20 cellular contexts compared by ENCODE assay signal in genomic region chr22:50020606-50021005, GRCh38. TPM values are rescaled to one million over a fixed set of nuclear protein-coding genes. Genes with fewer than 3 reads are reported as not detected.
DNase-seq lines count a peak whose midpoint lies in the region; ATAC-seq, FAIRE-seq and TF ChIP-seq lines count a peak whose summit lies in the region.
"Had no signal": no experiment of that assay in that cellular context is flagged by ENCODE, and none has a peak within 500 bp of the region (broad histone marks: within the 10 kb centered on the region; RNA-seq: fewer than 3 reads in every experiment).

No MANE protein-coding gene starts in this region.

- peak overlapping the region; percentile 52 for H4K8ac ChIP-seq in neuronal stem cell (ENCODE audit: low read depth, low read length)

- H3K27ac ChIP-seq in neuronal stem cell (replicated peaks; ENCODE audit: low read length) = no peak overlapping the region
- no peak overlapping the region for H3K27ac ChIP-seq in spleen
- no peak overlapping the region for H3K27ac ChIP-seq in pancreas
- H3K27ac ChIP-seq in left lung = no peak overlapping the region

- no peak overlapping the region for H3K14ac ChIP-seq in neuronal stem cell (ENCODE audit: low read length)

- no peak overlapping the region for H3K18ac ChIP-seq in neuronal stem cell (ENCODE audit: low read length)

- TF ChIP-seq CTCF in spleen (IDR thresholded peaks at IDR 0.05 in 8 of 11, conservative IDR thresholded peaks at IDR 0.05 in 3 of 11) (no peak), pancreas (IDR thresholded peaks at IDR 0.05) (no peak), left lung (IDR thresholded peaks at IDR 0.05) (no peak)

- H3K4ac ChIP-seq in neuronal stem cell (ENCODE audit: low read length) = no peak overlapping the region

- H3K36me3 ChIP-seq in neuronal stem cell (replicated peaks in 1 of 2; ENCODE audit: control insufficient read depth in 2 of 2, insufficient read depth in 2 of 2, low read length in 2 of 2) (no peaks in the 10 kb centered on the region), spleen (no peaks in the 10 kb centered on the region), pancreas (no peaks in the 10 kb centered on the region), left lung (no peaks in the 10 kb centered on the region)
- H3K36me3 ChIP-seq: BE2C had no signal

- intact Hi-C loops in spleen (cut with DNase I; ENCODE audit: low total_unique reads) = no loop called here
- intact Hi-C loops in pancreas (cut with DNase I) = no loop called here
- intact Hi-C loops in left lung (cut with DNase I) = no loop called here

- no peak overlapping the region for H3K4me2 ChIP-seq in neuronal stem cell (ENCODE audit: insufficient read depth, low read length, poor library complexity, severe bottlenecking)
- H3K4me2 ChIP-seq: GM23338 had no signal

- H3K27me3 ChIP-seq in neuronal stem cell (ENCODE audit: control insufficient read depth in 3 of 3, insufficient read depth in 3 of 3, low read depth in 1 of 3, low read length in 3 of 3) (peaks cover 2 to 46% (median 15%) of the 10 kb centered on the region in 3 experiments), spleen (replicated peaks in 1 of 7) (peaks cover 0 to 34% (median 15%) of the 10 kb centered on the region in 7 donors), pancreas (peaks cover 0 to 2% (median 0%) of the 10 kb centered on the region in 4 donors), left lung (peaks cover 22 to 42% of the 10 kb centered on the region in 2 donors)
- H3K27me3 ChIP-seq: BE2C had no signal

- peak overlapping the region; percentile 81 for H3K23ac ChIP-seq in neuronal stem cell (ENCODE audit: low read depth, low read length, poor library complexity)

- H2BK15ac ChIP-seq in neuronal stem cell (ENCODE audit: low read length) = no peak overlapping the region

- H2BK5ac ChIP-seq in neuronal stem cell (ENCODE audit: low read length) = no peak overlapping the region

- H3K4me3 ChIP-seq in neuronal stem cell (ENCODE audit: low read length in 2 of 2) = peak overlapping the region in 1 of 2 donors; percentile 53
- no peak overlapping the region for H3K4me3 ChIP-seq in spleen
- no peak overlapping the region for H3K4me3 ChIP-seq in pancreas
- no peak overlapping the region for H3K4me3 ChIP-seq in left lung
- H3K4me3 ChIP-seq: GM23338 had no signal

- H3K9ac ChIP-seq in neuronal stem cell (ENCODE audit: low read depth, low read length, poor library complexity) = no peak overlapping the region

- H4K91ac ChIP-seq in neuronal stem cell (ENCODE audit: low read depth, low read length, poor library complexity) = no peak overlapping the region

- DNase-seq in GM12891 (ENCODE audit: insufficient read length, low spot score) = no peak
- DNase-seq in HTR-8/SVneo (ENCODE audit: insufficient read length, low spot score) = no peak
- DNase-seq in neuronal stem cell (ENCODE audit: low spot score) = no peak
- peak; percentile 10 for DNase-seq in spleen
- DNase-seq in activated CD8-positive, alpha-beta memory T cell treated with anti-CD3 and anti-CD28 coated beads, Interleukin-2, amount 50 U/mL, for 4 hours = no peak
- DNase-seq in pancreas = no peak
- DNase-seq in left lung = no peak
- DNase-seq: ACHN; BE2C; C1 segment of cervical spinal cord; Caco-2; CD4-positive, alpha-beta T cell had no signal

- no peaks in the 10 kb centered on the region for H3K79me1 ChIP-seq in neuronal stem cell (ENCODE audit: low read depth, low read length)

- H3K9me3 ChIP-seq in neuronal stem cell (replicated peaks in 1 of 2; ENCODE audit: control insufficient read depth in 2 of 2, insufficient read depth in 1 of 2, low read depth in 1 of 2, low read length in 2 of 2) (peaks cover 0 to 11% of the 10 kb centered on the region in 2 donors), spleen (no peaks in the 10 kb centered on the region), pancreas (no peaks in the 10 kb centered on the region), left lung (no peaks in the 10 kb centered on the region)
- H3K9me3 ChIP-seq: BE2C, Caco-2 had no signal

- H2AK5ac ChIP-seq in neuronal stem cell (ENCODE audit: low read depth, low read length) = no peak overlapping the region

- ATAC-seq in pancreas (no peak), left lung (no peak)
- ATAC-seq: GM23338, HCT116 had no signal

- H2BK120ac ChIP-seq in neuronal stem cell (ENCODE audit: low read depth, low read length) = no peak overlapping the region

- no CpG with 5 or more reads among the region's 15 CpGs for WGBS in neuronal stem cell (ENCODE audit: extremely low coverage in 2 of 2, insufficient read length in 2 of 2, insufficient replicate concordance in 1 of 2), 2 donors
- 89 to 95% (median 92%) methylated on average over 15 of the region's 15 CpGs for WGBS in spleen, 5 donors
- WGBS in pancreas, 2 donors = 74 to 91% methylated on average over 15 of the region's 15 CpGs

- H3K4me1 ChIP-seq in neuronal stem cell (ENCODE audit: control insufficient read depth in 2 of 2, insufficient read depth in 1 of 2, low read depth in 1 of 2, low read length in 2 of 2) (no peaks in the 10 kb centered on the region), spleen (peaks cover 0 to 32% (median 19%) of the 10 kb centered on the region in 6 donors), pancreas (no peaks in the 10 kb centered on the region), left lung (no peaks in the 10 kb centered on the region)
- H3K4me1 ChIP-seq: BE2C, Caco-2 had no signal

- TF ChIP-seq POLR2A in GM12891 (IDR thresholded peaks at IDR 0.05; ENCODE audit: low read depth, low read length) (no peak), spleen (IDR thresholded peaks at IDR 0.05) (no peak)

- FAIRE-seq in GM12891 (lab: Jason Lieb, UNC) (peak; percentile 74), HTR-8/SVneo (lab: Jason Lieb, UNC) (peak; percentile 94), pancreas (lab: Jason Lieb, UNC) (no peak)
- FAIRE-seq: D721Med, G401.6, GM12892, GM18507, H54 had no signal

- H2AFZ ChIP-seq in neuronal stem cell (ENCODE audit: low read length) = no peak overlapping the region
- H2AFZ ChIP-seq: GM23338 had no signal

- H2BK12ac ChIP-seq in neuronal stem cell (ENCODE audit: low read length) = no peak overlapping the region

TF ChIP-seq in GM12891, 5 proteins besides CTCF, POLR2A, EP300 and RAD21:
- TF ChIP-seq POLR2AphosphoS5 (IDR thresholded peaks at IDR 0.05; ENCODE audit: low read depth, low read length) (no peak), POU2F2 (IDR thresholded peaks at IDR 0.05; ENCODE audit: low read depth, low read length) (no peak), TAF1 (IDR thresholded peaks at IDR 0.05; ENCODE audit: low read depth, low read length) (no peak)

RNA-seq across cellular contexts. Expression of gene IL17REL, which starts 8.0 kb away (rescaled TPM):
- 0.05 TPM for polyA plus RNA-seq in GM12891 (2012; ENCODE audit: low read depth, missing spikeins)
- polyA plus RNA-seq in neuronal stem cell (2013, experiment 1 of 2) = 0.07 TPM
- 0.07 TPM for polyA plus RNA-seq in neuronal stem cell (2013, experiment 2 of 2)
- total RNA-seq in spleen = 1 to 10 TPM in 2 of 7 donors, under 1 TPM in 5; 0.23 to 1.9 (median 0.94) TPM
- polyA plus RNA-seq in spleen = 1 to 10 TPM in 1 of 3 donors, under 1 TPM in 2; 0.21 to 1.2 (median 0.33) TPM
- not detected for total RNA-seq in pancreas
- not detected for polyA plus RNA-seq in pancreas
- not detected for total RNA-seq in left lung
- total RNA-seq: A172; Caco-2; CD4-positive, alpha-beta T cell had no signal
- polyA plus RNA-seq: GM23338 had no signal

RNA-seq across cellular contexts. Expression of gene TTLL8, which starts 37.5 kb away (rescaled TPM):
- polyA plus RNA-seq in GM12891 (2012; ENCODE audit: low read depth, missing spikeins) = 0.04 TPM
- 0.06 TPM for polyA plus RNA-seq in neuronal stem cell (2013, experiment 1 of 2)
- 0.01 TPM for polyA plus RNA-seq in neuronal stem cell (2013, experiment 2 of 2)
- total RNA-seq in spleen (not detected), pancreas (not detected), left lung (not detected)
- polyA plus RNA-seq in spleen (not detected), pancreas (not detected)
- total RNA-seq: A172; Caco-2; CD4-positive, alpha-beta T cell; GM23338 had no signal
- polyA plus RNA-seq: GM23338 had no signal
